In the genomic region with DNA sequence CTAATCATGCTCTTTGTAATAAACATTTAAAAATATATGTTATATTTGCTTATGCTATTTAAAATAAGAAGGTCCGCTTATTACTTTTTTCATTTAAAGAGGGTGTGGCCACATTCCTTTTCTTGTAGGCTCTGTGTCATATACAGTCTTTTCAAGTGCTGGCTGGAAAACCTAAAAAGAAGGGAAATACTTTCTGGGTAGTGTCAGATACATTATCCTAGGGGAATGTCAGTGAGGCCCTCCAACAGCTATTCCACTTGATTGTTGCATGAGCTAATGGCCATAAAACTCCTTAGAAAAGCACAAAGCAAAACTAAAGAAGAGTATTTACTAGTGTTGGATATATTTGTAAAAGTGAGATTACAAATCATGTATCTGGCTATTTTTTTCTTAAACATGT, we compare ENCODE assay signal across 8 cellular contexts. TPM values are rescaled to one million over a fixed set of nuclear protein-coding genes. Genes with fewer than 3 reads are reported as not detected.
DNase-seq lines count a peak whose midpoint lies in the region; ATAC-seq and TF ChIP-seq lines count a peak whose summit lies in the region.

No MANE protein-coding gene starts in this region.

- WGBS in gastroesophageal sphincter (ENCODE audit: low coverage in 1 of 2), 2 donors: 0% methylated on average over 1 of the region's 1 CpG

- DNase-seq in stimulated activated CD4-positive, alpha-beta T cell treated with anti-CD3 and anti-CD28 coated beads, Interleukin-4, amount 100 ng/mL, for 1 hour: no peak
- DNase-seq in NCI-H2029 treated with DMSO at 0.1 percent for 48 hours (lab: John Stamatoyannopoulos, UW): no peak

- TF ChIP-seq CTCF in HEK293 (tag by site-specific recombination; IDR thresholded peaks at IDR 0.05) (no peak), VCaP (conservative IDR thresholded peaks at IDR 0.05) (no peak), gastroesophageal sphincter (IDR thresholded peaks at IDR 0.05) (no peak)

- peak overlapping the region; percentile 97 for H3K9ac ChIP-seq in skeletal muscle satellite cell (ENCODE audit: low read depth, low read length)

- TF ChIP-seq POLR2A in gastroesophageal sphincter (IDR thresholded peaks at IDR 0.05): no peak

- peak overlapping the region; percentile 50 for H3K4me3 ChIP-seq in HEK293 (ENCODE audit: low read depth, low read length)
- H3K4me3 ChIP-seq in gastroesophageal sphincter: peak overlapping the region; percentile 57 to 96
- H3K4me3 ChIP-seq in skeletal muscle satellite cell (ENCODE audit: low read length): peak overlapping the region; percentile 80

- CTCF ChIA-PET in HEK293 (lab: Yijun Ruan, JAX): interaction anchor here (0.7 to 3.1 kb wide), 9 partner anchors 8 to 220 kb away, joined by 3 to 15 read pairs (median 4); no protein-coding TSS in a partner anchor

- H3K4me2 ChIP-seq in skeletal muscle satellite cell (ENCODE audit: low read length): peak overlapping the region; percentile 88

- no peak for TF ChIP-seq EP300 in gastroesophageal sphincter (IDR thresholded peaks at IDR 0.05)

- POLR2A ChIA-PET in HEK293 (lab: Yijun Ruan, JAX): interaction anchor here (0.8 to 2.1 kb wide), 6 partner anchors 8 to 28 kb away, joined by 3 to 9 read pairs (median 5); no protein-coding TSS in a partner anchor

- no peaks in the 10 kb centered on the region for H3K27me3 ChIP-seq in gastroesophageal sphincter
- no peaks in the 10 kb centered on the region for H3K27me3 ChIP-seq in skeletal muscle satellite cell (ENCODE audit: control insufficient read depth, insufficient read depth, low read length)

- H3K36me3 ChIP-seq in HEK293 (ENCODE audit: control insufficient read depth in 2 of 2, insufficient read depth in 1 of 2, low read length in 2 of 2): no peaks in the 10 kb centered on the region
- no peaks in the 10 kb centered on the region for H3K36me3 ChIP-seq in gastroesophageal sphincter
- H3K36me3 ChIP-seq in skeletal muscle satellite cell (ENCODE audit: insufficient read depth, low read length): peaks cover 25% of the 10 kb centered on the region

- H3K4me1 ChIP-seq in HEK293 (ENCODE audit: control insufficient read depth, insufficient read depth, low read length): no peaks in the 10 kb centered on the region; the same call in none of the 2 replicates
- H3K4me1 ChIP-seq in gastroesophageal sphincter: peaks cover 17 to 81% (median 29%) of the 10 kb centered on the region in 3 donors
- peaks cover 61% of the 10 kb centered on the region for H3K4me1 ChIP-seq in skeletal muscle satellite cell (ENCODE audit: control insufficient read depth, insufficient read depth, low read length)

- ATAC-seq in gastroesophageal sphincter (no peak), GM21786 (IDR thresholded peaks at IDR 0.05; ENCODE audit: unreplicated experiment) (no peak), GM18861 (IDR thresholded peaks at IDR 0.05; ENCODE audit: unreplicated experiment) (no peak)

- no peaks in the 10 kb centered on the region for H3K9me3 ChIP-seq in HEK293 (ENCODE audit: control insufficient read depth, insufficient read depth, low read depth, low read length)
- no peaks in the 10 kb centered on the region for H3K9me3 ChIP-seq in gastroesophageal sphincter
- H3K9me3 ChIP-seq in skeletal muscle satellite cell (replicated peaks; ENCODE audit: low read length): no peaks in the 10 kb centered on the region

- no peak overlapping the region for H3K27ac ChIP-seq in HEK293 (ENCODE audit: extremely low read depth, low read depth, low read length)
- H3K27ac ChIP-seq in VCaP: peak overlapping the region; percentile 53
- H3K27ac ChIP-seq in gastroesophageal sphincter: peak overlapping the region; percentile 78 to 92 (median 80)

TF ChIP-seq in HEK293, 187 proteins besides CTCF, POLR2A, EP300 and RAD21:
- TF ChIP-seq TRIM28 (IDR thresholded peaks at IDR 0.05; ENCODE audit: borderline replicate concordance, low read length) (no peak), ZNF394 (tag by site-specific recombination; IDR thresholded peaks at IDR 0.05; ENCODE audit: borderline replicate concordance) (0 out of 2 replicates have a peak, but pooled peaks have one; percentile 16), ZEB2 (tag by site-specific recombination; IDR thresholded peaks at IDR 0.05) (0 out of 2 replicates have a peak, but pooled peaks have one; percentile 18)
- TF ChIP-seq, protein P1, sequence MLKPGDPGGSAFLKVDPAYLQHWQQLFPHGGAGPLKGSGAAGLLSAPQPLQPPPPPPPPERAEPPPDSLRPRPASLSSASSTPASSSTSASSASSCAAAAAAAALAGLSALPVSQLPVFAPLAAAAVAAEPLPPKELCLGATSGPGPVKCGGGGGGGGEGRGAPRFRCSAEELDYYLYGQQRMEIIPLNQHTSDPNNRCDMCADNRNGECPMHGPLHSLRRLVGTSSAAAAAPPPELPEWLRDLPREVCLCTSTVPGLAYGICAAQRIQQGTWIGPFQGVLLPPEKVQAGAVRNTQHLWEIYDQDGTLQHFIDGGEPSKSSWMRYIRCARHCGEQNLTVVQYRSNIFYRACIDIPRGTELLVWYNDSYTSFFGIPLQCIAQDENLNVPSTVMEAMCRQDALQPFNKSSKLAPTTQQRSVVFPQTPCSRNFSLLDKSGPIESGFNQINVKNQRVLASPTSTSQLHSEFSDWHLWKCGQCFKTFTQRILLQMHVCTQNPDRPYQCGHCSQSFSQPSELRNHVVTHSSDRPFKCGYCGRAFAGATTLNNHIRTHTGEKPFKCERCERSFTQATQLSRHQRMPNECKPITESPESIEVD (tag by site-specific recombination; IDR thresholded peaks at IDR 0.05): peak; percentile 84

RNA-seq across cellular contexts. Expression of a gene that starts 0.8 kb away (rescaled TPM):
- total RNA-seq in gastroesophageal sphincter: 100 to 1,000 TPM; 228 to 763 (median 356) TPM
- total RNA-seq in skeletal muscle satellite cell (2012; rRNA removed): 997 and 1,049 TPM in 2 replicates
